ENCODE assay signal across 8 cellular contexts in genomic region chr13:40665754-40666057, GRCh38. TPM values are rescaled to one million over a fixed set of nuclear protein-coding genes. Genes with fewer than 3 reads are reported as not detected.
DNase-seq lines count a peak whose midpoint lies in the region; ATAC-seq and TF ChIP-seq lines count a peak whose summit lies in the region.

No MANE protein-coding gene starts in this region.

- peak; percentile 35 for DNase-seq in NK-92 treated with Interleukin-12 subunit alpha and Interleukin-12 subunit beta, amount 100 ng/mL, for 24 hours (lab: John Stamatoyannopoulos, UW)
- no peak for DNase-seq in NK-92 (lab: John Stamatoyannopoulos, UW; ENCODE audit: unreplicated experiment)
- DNase-seq in Karpas-422 = peak; percentile 75
- DNase-seq in activated naive CD4-positive, alpha-beta T cell (lab: John Stamatoyannopoulos, UW) = peak in 3 of 4 experiments; percentile 21 to 42 (median 35)
- no peak for DNase-seq in iPS DF 6.9 (ENCODE audit: low read depth, low spot score)
- peak; percentile 14 to 41 for DNase-seq in stimulated activated CD8-positive, alpha-beta memory T cell treated with anti-CD3 and anti-CD28 coated beads, Interleukin-15, amount 100 ng/mL, for 4 hours (ENCODE audit: low read depth in 2 of 2)
- DNase-seq in NCI-H2107 treated with DMSO at 0.1 percent for 48 hours (lab: John Stamatoyannopoulos, UW; ENCODE audit: unreplicated experiment) = no peak
- DNase-seq in omental fat pad (ENCODE audit: low spot score) = no peak

- H3K4me3 ChIP-seq in Karpas-422 (ENCODE audit: low read length) (peak overlapping the region; percentile 85), iPS DF 6.9 (ENCODE audit: low read length) (peak overlapping the region; percentile 88)

- no peak for TF ChIP-seq CTCF in omental fat pad (IDR thresholded peaks at IDR 0.05)

- H2AFZ ChIP-seq in Karpas-422 (ENCODE audit: low read length) = no peak overlapping the region; the same call in 1 of the 2 replicates

- no CpG with 5 or more reads among the region's 46 CpGs for WGBS in iPS DF 6.9 (ENCODE audit: insufficient coverage, insufficient read length)

- no peaks in the 10 kb centered on the region for H3K36me3 ChIP-seq in Karpas-422 (ENCODE audit: insufficient read depth, low read length)
- no peaks in the 10 kb centered on the region for H3K36me3 ChIP-seq in iPS DF 6.9 (ENCODE audit: control insufficient read depth, insufficient read depth, low read length)

- H4K20me1 ChIP-seq in Karpas-422 (ENCODE audit: insufficient read depth, low read depth, low read length) = peaks cover 17% of the 10 kb centered on the region

- H3K27me3 ChIP-seq in Karpas-422 (ENCODE audit: low read length) (no peaks in the 10 kb centered on the region), iPS DF 6.9 (ENCODE audit: control insufficient read depth, insufficient read depth, low read length) (no peaks in the 10 kb centered on the region)

- H3K79me2 ChIP-seq in Karpas-422 (ENCODE audit: low read length) = peaks cover 53% of the 10 kb centered on the region

- peak overlapping the region; percentile 93 for H3K9ac ChIP-seq in Karpas-422 (ENCODE audit: low read length)

- ATAC-seq in omental fat pad (ENCODE audit: low FRiP score) = no peak

- H3K4me1 ChIP-seq in Karpas-422 (ENCODE audit: low read length) (peaks cover 56% of the 10 kb centered on the region), iPS DF 6.9 (ENCODE audit: control insufficient read depth, insufficient read depth, low read length) (peaks cover 3% of the 10 kb centered on the region; the same call in 1 of the 2 replicates)

- H3K9me2 ChIP-seq in Karpas-422 (replicated peaks; ENCODE audit: insufficient read depth, low read length) = no peaks in the 10 kb centered on the region

- no peaks in the 10 kb centered on the region for H3K9me3 ChIP-seq in Karpas-422 (ENCODE audit: low read length)
- no peaks in the 10 kb centered on the region for H3K9me3 ChIP-seq in iPS DF 6.9 (ENCODE audit: control insufficient read depth, insufficient read depth, low read length)

- peak overlapping the region; percentile 77 for H3K27ac ChIP-seq in Karpas-422 (ENCODE audit: low read length)
- no peak overlapping the region for H3K27ac ChIP-seq in iPS DF 6.9 (ENCODE audit: low read length)

- H3K4me2 ChIP-seq in Karpas-422 (ENCODE audit: low read depth, low read length, poor library complexity, severe bottlenecking) = peak overlapping the region; percentile 77

RNA-seq across cellular contexts. Expression of gene FOXO1, which starts 0.7 kb away (rescaled TPM):
- 27.6 and 51.6 TPM in 2 replicates for total RNA-seq in Karpas-422 (2014; rRNA removed; shearing (Covaris generic); ENCODE audit: low replicate concordance)
- 100 to 1,000 TPM in 1 of 4 donors, 10 to 100 TPM in 3; 65.7 to 111 (median 87.5) TPM for total RNA-seq in omental fat pad

Comparison
In these comparisons a context has a peak if more than half of its experiments do, and no peak if none do; other contexts are left out.
1. DNase-seq: peak in NK-92 treated with Interleukin-12 subunit alpha and Interleukin-12 subunit beta, amount 100 ng/mL, for 24 hours (single experiment), Karpas-422 (single experiment), activated naive CD4-positive, alpha-beta T cell (3 of 4) and stimulated activated CD8-positive, alpha-beta memory T cell treated with anti-CD3 and anti-CD28 coated beads, Interleukin-15, amount 100 ng/mL, for 4 hours (2 of 2); none in NK-92 (single experiment), iPS DF 6.9 (single experiment), NCI-H2107 treated with DMSO at 0.1 percent for 48 hours (single experiment) and omental fat pad (single experiment).